Comparison of ENCODE assay signal across 14 cellular contexts in genomic region chr1:177975588-177976495, GRCh38. TPM values are rescaled to one million over a fixed set of nuclear protein-coding genes. Genes with fewer than 3 reads are reported as not detected.
DNase-seq lines count a peak whose midpoint lies in the region; ATAC-seq and TF ChIP-seq lines count a peak whose summit lies in the region.
"Had no signal": no experiment of that assay in that cellular context is flagged by ENCODE, and none has a peak within 500 bp of the region (broad histone marks: within the 10 kb centered on the region; RNA-seq: fewer than 3 reads in every experiment).

No MANE protein-coding gene starts in this region.

- H3K27me3 ChIP-seq in MG63 (peaks cover 2% of the 10 kb centered on the region; the same call in 1 of the 2 replicates), uterus (no peaks in the 10 kb centered on the region)
- H3K27me3 ChIP-seq: Peyer's patch had no signal

- TF ChIP-seq CTCF in cardiac fibroblast (IDR thresholded peaks at IDR 0.05; ENCODE audit: low read depth, low read length) = no peak
- no peak for TF ChIP-seq CTCF in uterus (IDR thresholded peaks at IDR 0.05)
- no peak for TF ChIP-seq CTCF in osteocyte (IDR thresholded peaks at IDR 0.05)

- no peaks in the 10 kb centered on the region for H3K9me3 ChIP-seq in MG63
- no peaks in the 10 kb centered on the region for H3K9me3 ChIP-seq in uterus
- H3K9me3 ChIP-seq: Peyer's patch had no signal

- no peak for TF ChIP-seq POLR2A in uterus (IDR thresholded peaks at IDR 0.05)

- H3K36me3 Mint-ChIP-seq in osteocyte (ENCODE audit: unreplicated experiment) = no peaks in the 10 kb centered on the region
- H3K36me3 Mint-ChIP-seq: CD4-positive, CD25-positive, alpha-beta regulatory T cell had no signal

- no peaks in the 10 kb centered on the region for H3K4me1 ChIP-seq in uterus
- H3K4me1 ChIP-seq: Peyer's patch had no signal

- intact Hi-C loops in uterus (cut with DNase I; ENCODE audit: low total_unique reads) = no loop called here

- H3K4me1 Mint-ChIP-seq in stimulated activated naive CD8-positive, alpha-beta T cell treated with anti-CD3 and anti-CD28 coated beads, Interleukin-15, amount 100 ng/mL, for 72 hours = no peaks in the 10 kb centered on the region
- H3K4me1 Mint-ChIP-seq in osteocyte (ENCODE audit: unreplicated experiment) = peaks cover 5% of the 10 kb centered on the region

- peaks cover 0 to 7% of the 10 kb centered on the region in 2 donors for H3K9me3 Mint-ChIP-seq in stimulated activated naive CD8-positive, alpha-beta T cell treated with anti-CD3 and anti-CD28 coated beads, Interleukin-15, amount 100 ng/mL, for 72 hours
- no peaks in the 10 kb centered on the region for H3K9me3 Mint-ChIP-seq in osteocyte (ENCODE audit: unreplicated experiment)

- no peak for ATAC-seq in stimulated activated naive CD8-positive, alpha-beta T cell treated with anti-CD3 and anti-CD28 coated beads, Interleukin-15, amount 100 ng/mL, for 72 hours

- H3K27ac ChIP-seq in uterus = no peak overlapping the region
- H3K27ac ChIP-seq: Peyer's patch had no signal

- no peak overlapping the region for H3K27ac Mint-ChIP-seq in stimulated activated naive CD8-positive, alpha-beta T cell treated with anti-CD3 and anti-CD28 coated beads, Interleukin-15, amount 100 ng/mL, for 72 hours
- no peak overlapping the region for H3K27ac Mint-ChIP-seq in osteocyte (ENCODE audit: unreplicated experiment)
- H3K27ac Mint-ChIP-seq: CD4-positive, CD25-positive, alpha-beta regulatory T cell had no signal

- H3K36me3 ChIP-seq in MG63 (no peaks in the 10 kb centered on the region), uterus (no peaks in the 10 kb centered on the region)
- H3K36me3 ChIP-seq: Peyer's patch had no signal

- peak; percentile 72 for DNase-seq in EH (ENCODE audit: low read depth)
- DNase-seq in MG63 = peak; percentile 23
- peak; percentile 7 to 53 for DNase-seq in cardiac fibroblast (ENCODE audit: low read depth in 2 of 2)
- DNase-seq in kidney tubule cell (ENCODE audit: low spot score) = peak; percentile 98
- DNase-seq in uterus = no peak
- no peak for DNase-seq in stimulated activated naive CD8-positive, alpha-beta T cell treated with anti-CD3 and anti-CD28 coated beads, Interleukin-15, amount 100 ng/mL, for 72 hours
- no peak for DNase-seq in osteocyte (ENCODE audit: extremely low spot score, unreplicated experiment)
- DNase-seq in stimulated activated naive CD4-positive, alpha-beta T cell treated with Interleukin-2 at 50 U/mL for 16 hours (lab: John Stamatoyannopoulos, UW) = no peak
- DNase-seq: activated T-cell treated with anti-CD3 and anti-CD28 coated beads for 4 hours; anterior cingulate cortex; CD4-positive, CD25-positive, alpha-beta regulatory T cell; kidney; Peyer's patch; stimulated activated CD4-positive, alpha-beta T cell treated with anti-CD3 and anti-CD28 coated beads, Interleukin-12 subunit alpha, Interleukin-12 subunit beta, amount 100 ng/mL, for 4 hours had no signal

- H3K27me3 Mint-ChIP-seq in stimulated activated naive CD8-positive, alpha-beta T cell treated with anti-CD3 and anti-CD28 coated beads, Interleukin-15, amount 100 ng/mL, for 72 hours = no peaks in the 10 kb centered on the region
- no peaks in the 10 kb centered on the region for H3K27me3 Mint-ChIP-seq in osteocyte (ENCODE audit: unreplicated experiment)
- H3K27me3 Mint-ChIP-seq: CD4-positive, CD25-positive, alpha-beta regulatory T cell had no signal

- no peak overlapping the region for H3K4me3 Mint-ChIP-seq in stimulated activated naive CD8-positive, alpha-beta T cell treated with anti-CD3 and anti-CD28 coated beads, Interleukin-15, amount 100 ng/mL, for 72 hours
- no peak overlapping the region for H3K4me3 Mint-ChIP-seq in osteocyte (ENCODE audit: unreplicated experiment)
- H3K4me3 Mint-ChIP-seq: CD4-positive, CD25-positive, alpha-beta regulatory T cell had no signal

- H3K4me3 ChIP-seq in MG63 (no peak overlapping the region), cardiac fibroblast (replicated peaks in 1 of 2; ENCODE audit: low read depth in 2 of 2, low read length in 2 of 2) (no peak overlapping the region), uterus (no peak overlapping the region)
- H3K4me3 ChIP-seq: Peyer's patch had no signal

RNA-seq across cellular contexts. Expression of gene SEC16B, which starts 6.0 kb away (rescaled TPM):
- total RNA-seq in MG63 (2014; rRNA removed; shearing (Covaris generic); ENCODE audit: low replicate concordance) = 0.72 and 3.5 TPM in 2 replicates
- 10 to 100 TPM in 3 of 4 donors, 1 to 10 TPM in 1; 4.7 to 16.9 (median 11.9) TPM for total RNA-seq in uterus
- total RNA-seq in osteocyte = 0.64 and 0.76 TPM in 2 replicates
- total RNA-seq: CD4-positive, CD25-positive, alpha-beta regulatory T cell had no signal

Comparison
In these comparisons a context has a peak if more than half of its experiments do, and no peak if none do; other contexts are left out.
1. DNase-seq: peak in EH (single experiment), MG63 (single experiment), cardiac fibroblast (2 of 2) and kidney tubule cell (single experiment); none in uterus (0 of 2), stimulated activated naive CD8-positive, alpha-beta T cell treated with anti-CD3 and anti-CD28 coated beads, Interleukin-15, amount 100 ng/mL, for 72 hours (0 of 2), osteocyte (single experiment) and stimulated activated naive CD4-positive, alpha-beta T cell treated with Interleukin-2 at 50 U/mL for 16 hours (single experiment).